ENCODE assay signal across 4 cellular contexts in genomic region chr14:74194875-74195274, GRCh38. TPM values are rescaled to one million over a fixed set of nuclear protein-coding genes. Genes with fewer than 3 reads are reported as not detected.
"Had no signal": no experiment of that assay in that cellular context is flagged by ENCODE, and none has a peak within 500 bp of the region (broad histone marks: within the 10 kb centered on the region; RNA-seq: fewer than 3 reads in every experiment).

No MANE protein-coding gene starts in this region.

RNA-seq across cellular contexts. Expression of gene VSX2, which starts 44.4 kb away (rescaled TPM):
- total RNA-seq: HepG2, HT-29, HT1080, IMR-90 had no signal
